In genomic region chr11:104798794-104799193, GRCh38 we compare ENCODE assay signal across 9 cellular contexts.
A peak's percentile ranks its signal among the peaks of the same experiment; 100 is the strongest.
DNase-seq lines count a peak whose midpoint lies in the region; ATAC-seq and TF ChIP-seq lines count a peak whose summit lies in the region.
"Had no signal": no experiment of that assay in that cellular context is flagged by ENCODE, and none has a peak within 500 bp of the region (broad histone marks: within the 10 kb centered on the region; RNA-seq: fewer than 3 reads in every experiment).

No MANE protein-coding gene starts in this region.

- H3K36me3 Mint-ChIP-seq in activated T-cell treated with anti-CD3 and anti-CD28 coated beads, Interleukin-2, amount 50 U/mL, for 24 hours (ENCODE audit: low read depth) = peaks cover 2% of the 10 kb centered on the region
- peaks cover 29% of the 10 kb centered on the region for H3K36me3 Mint-ChIP-seq in activated CD8-positive, alpha-beta T cell treated with anti-CD3 and anti-CD28 coated beads, Interleukin-2, amount 10 ng/mL, durations not matched to agents 7 days and 5 days (ENCODE audit: low read depth)
- H3K36me3 Mint-ChIP-seq in stimulated activated naive B cell treated with anti-CD40 and anti-IgM and Interleukin-4, amounts not matched to agents 10 μg/mL and 1 μg/mL and 100 μg/mL, for 72 hours = no peaks in the 10 kb centered on the region

- H3K36me3 ChIP-seq in stomach (no peaks in the 10 kb centered on the region), gastrocnemius medialis (no peaks in the 10 kb centered on the region)
- H3K36me3 ChIP-seq: adrenal gland had no signal

- H3K9me3 ChIP-seq in stomach (peaks cover 0 to 3% (median 1%) of the 10 kb centered on the region in 4 donors), gastrocnemius medialis (no peaks in the 10 kb centered on the region)
- H3K9me3 ChIP-seq: adrenal gland had no signal

- no peak for TF ChIP-seq POLR2A in stomach (IDR thresholded peaks at IDR 0.05)
- no peak for TF ChIP-seq POLR2A in gastrocnemius medialis (IDR thresholded peaks at IDR 0.05)

- ATAC-seq in HG03064 (IDR thresholded peaks at IDR 0.05; ENCODE audit: low read depth, unreplicated experiment) (peak; percentile 54), gastrocnemius medialis (no peak)
- peak; percentile 74 for ATAC-seq in activated CD8-positive, alpha-beta T cell treated with anti-CD3 and anti-CD28 coated beads, Interleukin-2, amount 10 ng/mL, durations not matched to agents 7 days and 5 days
- ATAC-seq in stimulated activated naive B cell treated with anti-CD40 and anti-IgM and Interleukin-4, amounts not matched to agents 10 μg/mL and 1 μg/mL and 100 μg/mL, for 72 hours (replicated peaks) = peak; percentile 57 to 65

- H3K27ac ChIP-seq in stomach (no peak overlapping the region), gastrocnemius medialis (no peak overlapping the region)
- H3K27ac ChIP-seq: adrenal gland had no signal

- H3K27me3 ChIP-seq in stomach = no peaks in the 10 kb centered on the region
- no peaks in the 10 kb centered on the region for H3K27me3 ChIP-seq in gastrocnemius medialis
- H3K27me3 ChIP-seq: adrenal gland had no signal

- no peak for DNase-seq in activated T-cell treated with anti-CD3 and anti-CD28 coated beads, Interleukin-2, amount 50 U/mL, for 24 hours
- DNase-seq in activated T-cell treated with anti-CD3 and anti-CD28 coated beads, Interleukin-2, amount 50 U/mL, for 1 hour = no peak
- no peak for DNase-seq in activated CD8-positive, alpha-beta T cell treated with anti-CD3 and anti-CD28 coated beads, Interleukin-2, amount 10 ng/mL, durations not matched to agents 7 days and 5 days
- DNase-seq in stimulated activated naive B cell treated with anti-CD40 and anti-IgM and Interleukin-4, amounts not matched to agents 10 μg/mL and 1 μg/mL and 100 μg/mL, for 72 hours = no peak
- DNase-seq in stomach (no peak), NCI-H1436 (lab: John Stamatoyannopoulos, UW) (no peak), gastrocnemius medialis (no peak)
- DNase-seq: adrenal gland had no signal

- WGBS in stomach, 5 donors = 11 to 21% (median 13%) methylated on average over 1 of the region's 1 CpG

- H3K27ac Mint-ChIP-seq in activated T-cell treated with anti-CD3 and anti-CD28 coated beads, Interleukin-2, amount 50 U/mL, for 24 hours = peak overlapping the region; percentile 86
- H3K27ac Mint-ChIP-seq in activated CD8-positive, alpha-beta T cell treated with anti-CD3 and anti-CD28 coated beads, Interleukin-2, amount 10 ng/mL, durations not matched to agents 7 days and 5 days = peak overlapping the region; percentile 88
- peak overlapping the region; percentile 78 for H3K27ac Mint-ChIP-seq in stimulated activated naive B cell treated with anti-CD40 and anti-IgM and Interleukin-4, amounts not matched to agents 10 μg/mL and 1 μg/mL and 100 μg/mL, for 72 hours

- POLR2A ChIA-PET in activated CD8-positive, alpha-beta T cell treated with anti-CD3 and anti-CD28 coated beads, Interleukin-2, amount 10 ng/mL, durations not matched to agents 7 days and 5 days (lab: Charles Lee) = no interaction called here

- H3K4me1 Mint-ChIP-seq in activated T-cell treated with anti-CD3 and anti-CD28 coated beads, Interleukin-2, amount 50 U/mL, for 24 hours (ENCODE audit: low read depth) = peaks cover 35% of the 10 kb centered on the region
- peaks cover 36% of the 10 kb centered on the region for H3K4me1 Mint-ChIP-seq in activated CD8-positive, alpha-beta T cell treated with anti-CD3 and anti-CD28 coated beads, Interleukin-2, amount 10 ng/mL, durations not matched to agents 7 days and 5 days (ENCODE audit: low read depth)
- peaks cover 16 to 32% of the 10 kb centered on the region in 2 donors for H3K4me1 Mint-ChIP-seq in stimulated activated naive B cell treated with anti-CD40 and anti-IgM and Interleukin-4, amounts not matched to agents 10 μg/mL and 1 μg/mL and 100 μg/mL, for 72 hours

- peak overlapping the region in 2 of 4 donors; percentile 3 to 15 for H3K4me3 ChIP-seq in stomach
- no peak overlapping the region for H3K4me3 ChIP-seq in gastrocnemius medialis

- peaks cover 2% of the 10 kb centered on the region for H3K9me3 Mint-ChIP-seq in activated T-cell treated with anti-CD3 and anti-CD28 coated beads, Interleukin-2, amount 50 U/mL, for 24 hours
- H3K9me3 Mint-ChIP-seq in activated CD8-positive, alpha-beta T cell treated with anti-CD3 and anti-CD28 coated beads, Interleukin-2, amount 10 ng/mL, durations not matched to agents 7 days and 5 days (ENCODE audit: insufficient read depth) = peaks cover 26% of the 10 kb centered on the region
- peaks cover 3% of the 10 kb centered on the region in 2 donors for H3K9me3 Mint-ChIP-seq in stimulated activated naive B cell treated with anti-CD40 and anti-IgM and Interleukin-4, amounts not matched to agents 10 μg/mL and 1 μg/mL and 100 μg/mL, for 72 hours

- TF ChIP-seq EP300 in stomach (IDR thresholded peaks at IDR 0.05) = no peak

- H3K4me1 ChIP-seq in stomach (peaks cover 0 to 8% (median 3%) of the 10 kb centered on the region in 4 donors), gastrocnemius medialis (no peaks in the 10 kb centered on the region)

- peak overlapping the region; percentile 74 for H3K4me3 Mint-ChIP-seq in activated T-cell treated with anti-CD3 and anti-CD28 coated beads, Interleukin-2, amount 50 U/mL, for 24 hours
- H3K4me3 Mint-ChIP-seq in activated CD8-positive, alpha-beta T cell treated with anti-CD3 and anti-CD28 coated beads, Interleukin-2, amount 10 ng/mL, durations not matched to agents 7 days and 5 days = peak overlapping the region; percentile 63
- peak overlapping the region; percentile 69 to 82 for H3K4me3 Mint-ChIP-seq in stimulated activated naive B cell treated with anti-CD40 and anti-IgM and Interleukin-4, amounts not matched to agents 10 μg/mL and 1 μg/mL and 100 μg/mL, for 72 hours

- no peak for TF ChIP-seq CTCF in stomach (IDR thresholded peaks at IDR 0.05)
- TF ChIP-seq CTCF in gastrocnemius medialis (IDR thresholded peaks at IDR 0.05 in 4 of 5, conservative IDR thresholded peaks at IDR 0.05 in 1 of 5) = no peak

- intact Hi-C loops in stomach (cut with DNase I; ENCODE audit: low total_unique reads) (no loop called here), gastrocnemius medialis (cut with DNase I; ENCODE audit: low total_unique reads) (no loop called here)

- CTCF ChIA-PET in activated CD8-positive, alpha-beta T cell treated with anti-CD3 and anti-CD28 coated beads, Interleukin-2, amount 10 ng/mL, durations not matched to agents 7 days and 5 days (lab: Charles Lee) = interaction anchor here (1.3 to 1.4 kb wide), 2 partner anchors 22 to 189 kb away, joined by 3 to 5 read pairs; no protein-coding TSS in a partner anchor

- H3K27me3 Mint-ChIP-seq in activated T-cell treated with anti-CD3 and anti-CD28 coated beads, Interleukin-2, amount 50 U/mL, for 24 hours = no peaks in the 10 kb centered on the region
- H3K27me3 Mint-ChIP-seq in activated CD8-positive, alpha-beta T cell treated with anti-CD3 and anti-CD28 coated beads, Interleukin-2, amount 10 ng/mL, durations not matched to agents 7 days and 5 days (ENCODE audit: low read depth) = no peaks in the 10 kb centered on the region
- H3K27me3 Mint-ChIP-seq in stimulated activated naive B cell treated with anti-CD40 and anti-IgM and Interleukin-4, amounts not matched to agents 10 μg/mL and 1 μg/mL and 100 μg/mL, for 72 hours = no peaks in the 10 kb centered on the region

- in situ Hi-C loops in gastrocnemius medialis (cut with MboI; ENCODE audit: low sequenced_read_pairs in 4 of 4) = no loop called here

Comparison
In these comparisons a context has a peak if more than half of its experiments do, and no peak if none do; other contexts are left out.
1. ATAC-seq: peak in HG03064 (single experiment), activated CD8-positive, alpha-beta T cell treated with anti-CD3 and anti-CD28 coated beads, Interleukin-2, amount 10 ng/mL, durations not matched to agents 7 days and 5 days (single experiment) and stimulated activated naive B cell treated with anti-CD40 and anti-IgM and Interleukin-4, amounts not matched to agents 10 μg/mL and 1 μg/mL and 100 μg/mL, for 72 hours (2 of 2); none in gastrocnemius medialis (0 of 2).
2. Peak in every context shown above with its lines, with median percentiles within 50 percentile points of each other: H3K27ac Mint-ChIP-seq and H3K4me3 Mint-ChIP-seq.